Comparison of ENCODE assay signal across 1 cellular context in genomic region chr1:179025125-179025974, GRCh38.
TF ChIP-seq lines count a peak whose summit lies in the region.

TSS of gene FAM20B (plus strand) at chr1:179025894. CDS start at chr1:179043848, 17,954 bp downstream.

TF ChIP-seq in GM12878, 131 proteins besides CTCF, POLR2A, EP300 and RAD21 (continued from another document):
- TF ChIP-seq SRF (IDR thresholded peaks at IDR 0.05; ENCODE audit: low read depth in 2 of 2, low read length in 2 of 2) (0 out of 4 replicates have a peak, but pooled peaks of 1 of the 2 experiments have one; percentile 25), CBX5 (IDR thresholded peaks at IDR 0.05; ENCODE audit: low read depth) (no peak), SMAD5 (IDR thresholded peaks at IDR 0.05; ENCODE audit: low read depth) (no peak), MEF2B (IDR thresholded peaks at IDR 0.05; ENCODE audit: partially characterized antibody, poor library complexity, severe bottlenecking) (no peak), NR2F1 (conservative IDR thresholded peaks at IDR 0.05) (no peak; the same call in 1 of the 2 replicates)
